In the genomic region with DNA sequence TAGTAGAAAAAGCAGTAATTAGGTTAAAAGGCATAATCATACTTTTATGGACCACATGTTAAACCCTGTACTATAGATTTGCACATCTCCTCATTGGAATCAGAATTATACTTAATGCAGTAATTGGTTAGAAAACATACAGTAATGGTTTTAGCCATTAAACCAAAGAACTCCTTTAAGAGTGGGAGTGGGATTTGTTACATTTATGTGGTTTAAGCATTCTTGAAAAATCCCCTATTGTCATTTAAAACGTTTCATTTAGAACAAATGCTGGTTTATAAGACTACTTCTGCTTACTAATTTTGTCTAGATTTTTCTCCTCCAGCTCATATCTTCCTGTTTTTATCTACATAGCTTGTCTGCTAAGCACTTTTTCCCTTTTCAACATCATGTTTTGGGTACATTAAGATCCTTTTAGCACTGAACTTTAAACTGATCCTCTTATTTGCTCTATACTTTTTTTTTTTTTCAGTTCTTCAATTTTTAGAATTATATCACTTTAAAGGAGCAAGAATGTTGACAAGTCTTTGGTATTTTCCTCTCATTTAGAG, we compare ENCODE assay signal across 13 cellular contexts.
DNase-seq lines count a peak whose midpoint lies in the region; ATAC-seq and TF ChIP-seq lines count a peak whose summit lies in the region.
"Had no signal": no experiment of that assay in that cellular context is flagged by ENCODE, and none has a peak within 500 bp of the region (broad histone marks: within the 10 kb centered on the region; RNA-seq: fewer than 3 reads in every experiment).

No MANE protein-coding gene starts in this region.

- H3K27me3 ChIP-seq in spleen (replicated peaks in 1 of 7), result no peaks in the 10 kb centered on the region

- TF ChIP-seq POLR2A in spleen (IDR thresholded peaks at IDR 0.05), result no peak

- ATAC-seq in HG02610 (IDR thresholded peaks at IDR 0.05; ENCODE audit: unreplicated experiment), result no peak

- H3K9me3 ChIP-seq in spleen, result no peaks in the 10 kb centered on the region

- H3K27ac ChIP-seq in spleen, result peak overlapping the region; percentile 48 to 97 (median 75)
- H3K27ac ChIP-seq: 22Rv1 had no signal

- H3K4me3 ChIP-seq in spleen, result no peak overlapping the region
- H3K4me3 ChIP-seq: coronary artery had no signal

- no peaks in the 10 kb centered on the region for H3K9me3 Mint-ChIP-seq in dendritic cell treated with granulocyte-macrophage colony-stimulating factor and Interleukin-4, amounts not matched to agents 40 ng/mL and 50 ng/mL, for 4 days

- no peaks in the 10 kb centered on the region for H3K36me3 ChIP-seq in spleen

- 0 to 2% (median 0%) methylated on average over 1 of the region's 1 CpG for WGBS in spleen, 5 donors

- H3K27me3 Mint-ChIP-seq in dendritic cell treated with granulocyte-macrophage colony-stimulating factor and Interleukin-4, amounts not matched to agents 40 ng/mL and 50 ng/mL, for 4 days, result no peaks in the 10 kb centered on the region

- intact Hi-C loops in dendritic cell treated with granulocyte-macrophage colony-stimulating factor and Interleukin-4, amounts not matched to agents 40 ng/mL and 50 ng/mL, for 4 days (cut with micrococcal nuclease), result no loop called here
- intact Hi-C loops in spleen (cut with DNase I; ENCODE audit: low total_unique reads), result no loop called here

- DNase-seq in SIG-M5 treated with dmso at 0.1 percent for 504 hours (lab: John Stamatoyannopoulos, UW; ENCODE audit: unreplicated experiment) (peak; percentile 51), SIG-M5 (lab: John Stamatoyannopoulos, UW) (no peak), NOMO-1 treated with dmso at 0.1 percent for 144 hours (lab: John Stamatoyannopoulos, UW; ENCODE audit: unreplicated experiment) (peak; percentile 35), spleen (no peak), 8988T (no peak), NCI-H526 (lab: John Stamatoyannopoulos, UW) (no peak)
- DNase-seq: DND-41, mammary epithelial cell, retina had no signal

- peaks cover 24 to 89% (median 54%) of the 10 kb centered on the region in 6 donors for H3K4me1 ChIP-seq in spleen

- peaks cover 53% of the 10 kb centered on the region for H3K4me1 Mint-ChIP-seq in dendritic cell treated with granulocyte-macrophage colony-stimulating factor and Interleukin-4, amounts not matched to agents 40 ng/mL and 50 ng/mL, for 4 days (ENCODE audit: low read depth)

- H3K36me3 Mint-ChIP-seq in dendritic cell treated with granulocyte-macrophage colony-stimulating factor and Interleukin-4, amounts not matched to agents 40 ng/mL and 50 ng/mL, for 4 days (ENCODE audit: low read depth), result no peaks in the 10 kb centered on the region

- peak overlapping the region; percentile 77 for H3K27ac Mint-ChIP-seq in dendritic cell treated with granulocyte-macrophage colony-stimulating factor and Interleukin-4, amounts not matched to agents 40 ng/mL and 50 ng/mL, for 4 days

- no peak overlapping the region for H3K4me3 Mint-ChIP-seq in dendritic cell treated with granulocyte-macrophage colony-stimulating factor and Interleukin-4, amounts not matched to agents 40 ng/mL and 50 ng/mL, for 4 days

- TF ChIP-seq CTCF in spleen (IDR thresholded peaks at IDR 0.05 in 8 of 11, conservative IDR thresholded peaks at IDR 0.05 in 3 of 11), result no peak

Comparison
In these comparisons a context has a peak if more than half of its experiments do, and no peak if none do; other contexts are left out.
1. DNase-seq: peak in SIG-M5 treated with dmso at 0.1 percent for 504 hours (single experiment) and NOMO-1 treated with dmso at 0.1 percent for 144 hours (single experiment); none in SIG-M5 (single experiment), spleen (single experiment), 8988T (single experiment) and NCI-H526 (0 of 2).